1 cellular context compared by ENCODE assay signal in the genomic region with DNA sequence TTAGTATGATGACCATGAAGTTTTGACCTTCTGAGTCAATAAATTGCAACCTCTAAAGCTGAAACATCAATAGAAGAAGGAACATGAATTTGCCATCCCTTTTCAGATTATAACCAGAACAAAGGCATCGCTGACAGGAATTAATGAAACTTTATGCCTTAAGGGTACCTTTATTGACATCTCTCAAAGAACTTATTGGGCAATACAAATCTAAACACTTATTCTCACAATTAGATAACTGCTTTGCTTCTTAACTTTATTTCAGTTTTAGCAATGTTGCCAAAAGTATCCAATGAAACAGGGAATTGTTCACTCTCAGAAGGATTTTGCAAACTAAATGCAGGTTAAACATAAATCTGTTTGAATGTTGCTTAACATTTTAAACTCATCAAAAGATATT.
TF ChIP-seq lines count a peak whose summit lies in the region.

No MANE protein-coding gene starts in this region.

TF ChIP-seq in K562, 482 proteins besides CTCF, POLR2A, EP300 and RAD21 (continued from another document):
- TF ChIP-seq, protein P1, sequence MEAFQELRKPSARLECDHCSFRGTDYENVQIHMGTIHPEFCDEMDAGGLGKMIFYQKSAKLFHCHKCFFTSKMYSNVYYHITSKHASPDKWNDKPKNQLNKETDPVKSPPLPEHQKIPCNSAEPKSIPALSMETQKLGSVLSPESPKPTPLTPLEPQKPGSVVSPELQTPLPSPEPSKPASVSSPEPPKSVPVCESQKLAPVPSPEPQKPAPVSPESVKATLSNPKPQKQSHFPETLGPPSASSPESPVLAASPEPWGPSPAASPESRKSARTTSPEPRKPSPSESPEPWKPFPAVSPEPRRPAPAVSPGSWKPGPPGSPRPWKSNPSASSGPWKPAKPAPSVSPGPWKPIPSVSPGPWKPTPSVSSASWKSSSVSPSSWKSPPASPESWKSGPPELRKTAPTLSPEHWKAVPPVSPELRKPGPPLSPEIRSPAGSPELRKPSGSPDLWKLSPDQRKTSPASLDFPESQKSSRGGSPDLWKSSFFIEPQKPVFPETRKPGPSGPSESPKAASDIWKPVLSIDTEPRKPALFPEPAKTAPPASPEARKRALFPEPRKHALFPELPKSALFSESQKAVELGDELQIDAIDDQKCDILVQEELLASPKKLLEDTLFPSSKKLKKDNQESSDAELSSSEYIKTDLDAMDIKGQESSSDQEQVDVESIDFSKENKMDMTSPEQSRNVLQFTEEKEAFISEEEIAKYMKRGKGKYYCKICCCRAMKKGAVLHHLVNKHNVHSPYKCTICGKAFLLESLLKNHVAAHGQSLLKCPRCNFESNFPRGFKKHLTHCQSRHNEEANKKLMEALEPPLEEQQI (IDR thresholded peaks at IDR 0.05) = no peak
